Comparison of ENCODE assay signal across 10 cellular contexts in the genomic region with DNA sequence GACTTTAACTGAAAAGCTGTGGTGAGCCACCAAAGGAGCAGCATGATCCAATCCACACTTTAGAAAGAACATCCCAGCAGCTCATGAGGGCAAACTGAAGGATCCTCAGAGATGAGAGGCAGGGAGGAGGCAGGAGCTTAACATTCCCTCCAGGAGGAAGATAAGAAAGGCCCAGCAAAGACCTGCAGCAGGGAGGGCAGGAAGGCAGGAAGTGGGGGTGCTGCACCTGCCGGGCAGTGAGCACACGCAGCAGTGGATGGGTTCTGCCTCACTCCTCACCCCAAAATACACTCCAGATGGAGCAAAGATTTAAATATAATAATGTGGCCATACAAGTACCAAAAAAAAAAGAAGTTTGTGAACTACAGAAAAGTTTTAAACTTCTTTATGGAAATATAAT. TPM values are rescaled to one million over a fixed set of nuclear protein-coding genes. Genes with fewer than 3 reads are reported as not detected.
A peak's percentile ranks its signal among the peaks of the same experiment; 100 is the strongest.
DNase-seq lines count a peak whose midpoint lies in the region; ATAC-seq, FAIRE-seq and TF ChIP-seq lines count a peak whose summit lies in the region.
"Had no signal": no experiment of that assay in that cellular context is flagged by ENCODE, and none has a peak within 500 bp of the region (broad histone marks: within the 10 kb centered on the region; RNA-seq: fewer than 3 reads in every experiment).

No MANE protein-coding gene starts in this region.

- FAIRE-seq in GM12892 (lab: Jason Lieb, UNC): peak; percentile 51

- ATAC-seq in GM21786 (IDR thresholded peaks at IDR 0.05; ENCODE audit: unreplicated experiment): peak; percentile 61
- ATAC-seq in T-cell (replicated peaks in 1 of 4): peak in 2 of 4 experiments; percentile 61 to 69
- peak; percentile 28 to 45 for ATAC-seq in naive B cell (ENCODE audit: low read depth in 2 of 2)
- no peak for ATAC-seq in GM21526 (IDR thresholded peaks at IDR 0.05; ENCODE audit: low FRiP score, unreplicated experiment)
- no peak for ATAC-seq in HG03342 (IDR thresholded peaks at IDR 0.05; ENCODE audit: unreplicated experiment)

- H3K4me1 Mint-ChIP-seq in T-cell (peaks cover 20 to 27% (median 25%) of the 10 kb centered on the region in 3 donors), naive B cell (peaks cover 32 to 47% (median 40%) of the 10 kb centered on the region in 3 donors)

- H3K9me3 Mint-ChIP-seq in T-cell: no peaks in the 10 kb centered on the region
- no peaks in the 10 kb centered on the region for H3K9me3 Mint-ChIP-seq in naive B cell

- H3K4me3 Mint-ChIP-seq in T-cell (no peak overlapping the region), naive B cell (peak overlapping the region; percentile 25 to 77 (median 66))

- POLR2A ChIA-PET in T-cell (lab: Charles Lee): no interaction called here

- peaks cover 33% of the 10 kb centered on the region for H3K36me3 Mint-ChIP-seq in T-cell
- H3K36me3 Mint-ChIP-seq in naive B cell: peaks cover 0 to 5% of the 10 kb centered on the region in 2 donors

- DNase-seq in GM12892 (ENCODE audit: insufficient read length) (no peak), T-cell (peak in 1 of 34 experiments; percentile 3), naive B cell (no peak), NCI-H446 treated with DMSO at 0.1 percent for 48 hours (lab: John Stamatoyannopoulos, UW) (no peak), amygdala (lab: John Stamatoyannopoulos, UW) (no peak)
- DNase-seq: stomach, WERI-Rb-1 had no signal

- H3K27me3 Mint-ChIP-seq in T-cell (no peaks in the 10 kb centered on the region), naive B cell (no peaks in the 10 kb centered on the region)

- H3K27ac Mint-ChIP-seq in T-cell (peak overlapping the region; percentile 53 to 62), naive B cell (peak overlapping the region in 5 of 6 donors; percentile 6 to 92 (median 71))

- TF ChIP-seq POLR2A in GM12892 (IDR thresholded peaks at IDR 0.05; ENCODE audit: low read depth, low read length): no peak

- CTCF ChIA-PET in T-cell (lab: Charles Lee): interaction anchor here in 1 of 2 donors (0.9 kb wide), 1 partner anchor 40 kb away, joined by 5 read pairs; no protein-coding TSS in a partner anchor

RNA-seq across cellular contexts. Expression of gene GCH1, which starts 48.4 kb away (rescaled TPM):
- polyA plus RNA-seq in GM12892 (2012; ENCODE audit: missing spikeins): 22.5 TPM
- total RNA-seq in T-cell: 10 to 100 TPM; 26.5 to 31.2 (median 29.2) TPM
- polyA plus RNA-seq in naive B cell (ENCODE audit: low read depth in 6 of 6): 10 to 100 TPM; 18.8 to 31.2 (median 27.8) TPM

Comparison
In these comparisons a context has a peak if more than half of its experiments do, and no peak if none do; other contexts are left out.
1. ATAC-seq: peak in GM21786 (single experiment) and naive B cell (2 of 2); none in GM21526 (single experiment) and HG03342 (single experiment).
2. H3K4me3 Mint-ChIP-seq: peak in naive B cell (8 of 8); none in T-cell (0 of 3).